In the genomic region with DNA sequence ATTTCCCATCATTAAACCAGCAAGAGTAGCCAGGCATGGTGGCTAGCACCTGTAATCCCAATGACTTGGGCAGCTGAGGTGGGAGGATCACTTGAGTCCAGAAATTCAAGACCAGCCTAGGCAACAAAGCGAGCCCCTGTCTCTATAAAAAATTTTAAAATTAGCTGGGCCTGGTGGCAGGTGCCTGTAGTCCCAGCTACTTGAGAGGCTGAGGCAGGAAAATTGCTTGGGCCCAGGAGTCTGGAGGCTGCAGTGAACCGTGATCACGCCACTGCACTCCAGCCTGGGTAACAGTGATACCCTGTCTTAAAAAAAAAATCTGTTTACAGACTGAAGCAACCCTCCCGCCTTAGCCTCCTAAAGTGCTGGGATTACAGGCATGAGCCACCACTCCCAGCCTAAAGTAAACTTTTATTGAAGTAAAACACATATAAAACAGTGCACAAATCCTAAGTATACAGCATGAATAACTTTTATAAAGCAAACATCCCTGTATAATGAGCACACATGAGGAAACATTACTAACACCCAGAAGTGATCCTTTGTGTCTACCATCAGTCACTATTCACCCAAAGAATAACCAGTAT, we compare ENCODE assay signal across 15 cellular contexts. TPM values are rescaled to one million over a fixed set of nuclear protein-coding genes. Genes with fewer than 3 reads are reported as not detected.
A peak's percentile ranks its signal among the peaks of the same experiment; 100 is the strongest.
DNase-seq lines count a peak whose midpoint lies in the region; ATAC-seq and FAIRE-seq lines count a peak whose summit lies in the region.
"Had no signal": no experiment of that assay in that cellular context is flagged by ENCODE, and none has a peak within 500 bp of the region (broad histone marks: within the 10 kb centered on the region; RNA-seq: fewer than 3 reads in every experiment).

No MANE protein-coding gene starts in this region.

- DNase-seq in CD4-positive, alpha-beta memory T cell = no peak
- no peak for DNase-seq in GM19239 (ENCODE audit: insufficient read length, low spot score)
- no peak for DNase-seq in activated CD8-positive, alpha-beta memory T cell treated with anti-CD3 and anti-CD28 coated beads, Interleukin-2, amount 10 ng/mL, durations not matched to agents 7 days and 5 days
- no peak for DNase-seq in naive B cell
- no peak for DNase-seq in NCI-H128 (lab: John Stamatoyannopoulos, UW; ENCODE audit: unreplicated experiment)
- no peak for DNase-seq in SIG-M5 treated with dmso at 0.1 percent for 504 hours (lab: John Stamatoyannopoulos, UW; ENCODE audit: unreplicated experiment)
- DNase-seq in retina = no peak
- DNase-seq: KBM-7, left cardiac atrium, NCI-H524, occipital lobe, SHP77 treated with DMSO at 0.1 percent for 48 hours had no signal

- FAIRE-seq in GM19239 (lab: Jason Lieb, UNC) = peak; percentile 39

- no peaks in the 10 kb centered on the region for H3K9me3 ChIP-seq in CD4-positive, alpha-beta memory T cell (ENCODE audit: control insufficient read depth in 1 of 2, low read length in 2 of 2)
- H3K9me3 ChIP-seq: ascending aorta had no signal

- POLR2A ChIA-PET in CD4-positive, alpha-beta memory T cell (lab: Charles Lee; ENCODE audit: partially characterized antibody) = interaction anchor here (0.8 to 38.4 kb wide), 5 partner anchors 11 to 235 kb away, joined by 3 to 2221 read pairs (median 10); a partner anchor contains a TSS

- H3K27ac Mint-ChIP-seq in CD4-positive, alpha-beta memory T cell = peak overlapping the region; percentile 96 to 99 (median 98)
- peak overlapping the region; percentile 89 for H3K27ac Mint-ChIP-seq in activated CD8-positive, alpha-beta memory T cell treated with anti-CD3 and anti-CD28 coated beads, Interleukin-2, amount 10 ng/mL, durations not matched to agents 7 days and 5 days
- peak overlapping the region; percentile 97 to 100 (median 99) for H3K27ac Mint-ChIP-seq in naive B cell
- H3K27ac Mint-ChIP-seq: WTC11 had no signal

- H3K4me1 Mint-ChIP-seq in CD4-positive, alpha-beta memory T cell = peaks cover 47 to 82% (median 60%) of the 10 kb centered on the region in 4 donors
- peaks cover 49% of the 10 kb centered on the region for H3K4me1 Mint-ChIP-seq in activated CD8-positive, alpha-beta memory T cell treated with anti-CD3 and anti-CD28 coated beads, Interleukin-2, amount 10 ng/mL, durations not matched to agents 7 days and 5 days
- peaks cover 35 to 93% (median 69%) of the 10 kb centered on the region in 3 donors for H3K4me1 Mint-ChIP-seq in naive B cell

- peak; percentile 12 for ATAC-seq in activated CD8-positive, alpha-beta memory T cell treated with anti-CD3 and anti-CD28 coated beads, Interleukin-2, amount 10 ng/mL, durations not matched to agents 7 days and 5 days
- no peak for ATAC-seq in naive B cell (ENCODE audit: low read depth in 2 of 2)
- ATAC-seq: left cardiac atrium, WTC11 had no signal

- no peaks in the 10 kb centered on the region for H3K27me3 ChIP-seq in CD4-positive, alpha-beta memory T cell (ENCODE audit: insufficient read depth, low read length)
- H3K27me3 ChIP-seq: ascending aorta had no signal

- no peaks in the 10 kb centered on the region for H3K36me3 ChIP-seq in CD4-positive, alpha-beta memory T cell (ENCODE audit: insufficient read depth, low read length)
- H3K36me3 ChIP-seq: ascending aorta had no signal

- intact Hi-C loops in CD4-positive, alpha-beta memory T cell (cut with micrococcal nuclease) = loop anchor here (2.0 kb wide), 1 partner anchor 15 kb away; no protein-coding TSS in a partner anchor

- CTCF ChIA-PET in CD4-positive, alpha-beta memory T cell (lab: Charles Lee; ENCODE audit: partially characterized antibody) = interaction anchor here (0.7 to 4.1 kb wide), 4 partner anchors 9 to 32 kb away, joined by 3 to 23 read pairs (median 13); no protein-coding TSS in a partner anchor
- CTCF ChIA-PET in activated CD8-positive, alpha-beta memory T cell treated with anti-CD3 and anti-CD28 coated beads, Interleukin-2, amount 10 ng/mL, durations not matched to agents 7 days and 5 days (lab: Charles Lee) = interaction anchor here (1.2 to 3.2 kb wide), 5 partner anchors 9 to 23 kb away, joined by 3 to 13 read pairs (median 10); no protein-coding TSS in a partner anchor

- H3K27ac ChIP-seq in CD4-positive, alpha-beta memory T cell (ENCODE audit: low read depth, low read length) = peak overlapping the region; percentile 81
- H3K27ac ChIP-seq: ascending aorta had no signal

- H3K4me3 ChIP-seq in CD4-positive, alpha-beta memory T cell (ENCODE audit: low read length in 2 of 2) = peak overlapping the region in 1 of 2 donors; percentile 8
- H3K4me3 ChIP-seq: ascending aorta had no signal

- no peaks in the 10 kb centered on the region for H3K27me3 Mint-ChIP-seq in CD4-positive, alpha-beta memory T cell
- H3K27me3 Mint-ChIP-seq in activated CD8-positive, alpha-beta memory T cell treated with anti-CD3 and anti-CD28 coated beads, Interleukin-2, amount 10 ng/mL, durations not matched to agents 7 days and 5 days = no peaks in the 10 kb centered on the region
- no peaks in the 10 kb centered on the region for H3K27me3 Mint-ChIP-seq in naive B cell

- H3K36me3 Mint-ChIP-seq in CD4-positive, alpha-beta memory T cell = peaks cover 6 to 8% of the 10 kb centered on the region in 2 donors
- H3K36me3 Mint-ChIP-seq in activated CD8-positive, alpha-beta memory T cell treated with anti-CD3 and anti-CD28 coated beads, Interleukin-2, amount 10 ng/mL, durations not matched to agents 7 days and 5 days = peaks cover 9% of the 10 kb centered on the region
- no peaks in the 10 kb centered on the region for H3K36me3 Mint-ChIP-seq in naive B cell
- H3K36me3 Mint-ChIP-seq: WTC11 had no signal

- H3K4me1 ChIP-seq in CD4-positive, alpha-beta memory T cell (ENCODE audit: insufficient read depth, low read length) = peaks cover 77% of the 10 kb centered on the region
- H3K4me1 ChIP-seq: ascending aorta had no signal

- peak overlapping the region; percentile 68 to 88 (median 82) for H3K4me3 Mint-ChIP-seq in CD4-positive, alpha-beta memory T cell
- peak overlapping the region; percentile 38 for H3K4me3 Mint-ChIP-seq in activated CD8-positive, alpha-beta memory T cell treated with anti-CD3 and anti-CD28 coated beads, Interleukin-2, amount 10 ng/mL, durations not matched to agents 7 days and 5 days
- peak overlapping the region; percentile 42 to 80 (median 68) for H3K4me3 Mint-ChIP-seq in naive B cell
- H3K4me3 Mint-ChIP-seq: WTC11 had no signal

- H3K9me3 Mint-ChIP-seq in CD4-positive, alpha-beta memory T cell = no peaks in the 10 kb centered on the region
- H3K9me3 Mint-ChIP-seq in activated CD8-positive, alpha-beta memory T cell treated with anti-CD3 and anti-CD28 coated beads, Interleukin-2, amount 10 ng/mL, durations not matched to agents 7 days and 5 days (ENCODE audit: low read depth) = no peaks in the 10 kb centered on the region
- peaks cover 0 to 4% (median 0%) of the 10 kb centered on the region in 7 donors for H3K9me3 Mint-ChIP-seq in naive B cell
- H3K9me3 Mint-ChIP-seq: WTC11 had no signal

RNA-seq across cellular contexts. Expression of a gene that starts 12.6 kb away (rescaled TPM):
- 1 to 10 TPM; 4.8 to 6.3 TPM for total RNA-seq in CD4-positive, alpha-beta memory T cell
- polyA plus RNA-seq in CD4-positive, alpha-beta memory T cell = under 1 TPM; 0.54 to 0.66 TPM
- total RNA-seq in activated CD8-positive, alpha-beta memory T cell treated with anti-CD3 and anti-CD28 coated beads, Interleukin-2, amount 10 ng/mL, durations not matched to agents 7 days and 5 days = 1 to 10 TPM; 3.3 to 5.2 TPM
- polyA plus RNA-seq in naive B cell (ENCODE audit: low read depth in 6 of 6) = under 1 TPM in 3 of 6 donors, not detected in 3; 0.09 to 0.31 (median 0.11) TPM
- total RNA-seq: ascending aorta had no signal

RNA-seq across cellular contexts. Expression of a gene that starts 13.6 kb away (rescaled TPM):
- total RNA-seq in CD4-positive, alpha-beta memory T cell = 100 to 1,000 TPM; 325 to 336 TPM
- polyA plus RNA-seq in CD4-positive, alpha-beta memory T cell = 1,000 to 10,000 TPM in 1 of 2 donors, 100 to 1,000 TPM in 1; 910 to 1,459 TPM
- 100 to 1,000 TPM; 199 to 288 TPM for total RNA-seq in activated CD8-positive, alpha-beta memory T cell treated with anti-CD3 and anti-CD28 coated beads, Interleukin-2, amount 10 ng/mL, durations not matched to agents 7 days and 5 days
- 1,000 to 10,000 TPM; 1,601 to 2,628 (median 2,020) TPM for polyA plus RNA-seq in naive B cell (ENCODE audit: low read depth in 6 of 6)

RNA-seq across cellular contexts. Expression of a gene that starts 45.4 kb away (rescaled TPM):
- total RNA-seq in CD4-positive, alpha-beta memory T cell = under 1 TPM; 0.23 to 0.30 TPM
- under 1 TPM in 1 of 2 donors, not detected in 1; 0.53 TPM for polyA plus RNA-seq in CD4-positive, alpha-beta memory T cell
- under 1 TPM; 0.26 to 0.29 TPM for total RNA-seq in activated CD8-positive, alpha-beta memory T cell treated with anti-CD3 and anti-CD28 coated beads, Interleukin-2, amount 10 ng/mL, durations not matched to agents 7 days and 5 days
- polyA plus RNA-seq in naive B cell (ENCODE audit: low read depth in 6 of 6) = under 1 TPM in 4 of 6 donors, not detected in 2; 0.32 to 0.72 (median 0.37) TPM
- total RNA-seq: ascending aorta, glomerular endothelial cell, left cardiac atrium had no signal
